ENCODE assay signal across 8 cellular contexts in genomic region chr10:130127612-130128607, GRCh38. TPM values are rescaled to one million over a fixed set of nuclear protein-coding genes. Genes with fewer than 3 reads are reported as not detected.
DNase-seq lines count a peak whose midpoint lies in the region; ATAC-seq, FAIRE-seq and TF ChIP-seq lines count a peak whose summit lies in the region.

No MANE protein-coding gene starts in this region.

- H3K4me3 ChIP-seq in AG04450 (ENCODE audit: low read depth, low read length) (no peak overlapping the region), cardiac fibroblast (replicated peaks in 1 of 2; ENCODE audit: low read depth in 2 of 2, low read length in 2 of 2) (no peak overlapping the region)

- H3K27ac ChIP-seq in AG04450 (ENCODE audit: low read depth, low read length), result peak overlapping the region; percentile 11

- peak; percentile 13 for FAIRE-seq in islet of Langerhans (lab: Jason Lieb, UNC)

- in situ Hi-C loops in GM13976 (cut with MboI; ENCODE audit: low sequenced_read_pairs, unreplicated experiment), result no loop called here

- ATAC-seq in HG02623 (IDR thresholded peaks at IDR 0.05; ENCODE audit: unreplicated experiment), result peak; percentile 98

- no peaks in the 10 kb centered on the region; the same call in 1 of the 2 replicates for H3K9me3 ChIP-seq in AG04450 (ENCODE audit: control insufficient read depth, insufficient read depth, low read length)

- DNase-seq in AG04450 (ENCODE audit: low read depth, low spot score), result peak; percentile 33
- DNase-seq in GM13976 (ENCODE audit: low spot score), result peak; percentile 83
- DNase-seq in NAMALWA (ENCODE audit: low spot score), result peak; percentile 78
- DNase-seq in T-helper 2 cell, result peak in 4 of 5 experiments; percentile 32 to 84 (median 40)
- peak; percentile 75 to 77 for DNase-seq in cardiac fibroblast (ENCODE audit: low read depth in 2 of 2)
- peak; percentile 26 to 37 for DNase-seq in stimulated activated CD4-positive, alpha-beta T cell treated with anti-CD3 and anti-CD28 coated beads, Interleukin-1b, Interleukin-23, amount 100 ng/mL, for 4 hours (ENCODE audit: low read depth in 2 of 2)

- POLR2A ChIA-PET in AG04450 (lab: Yijun Ruan, JAX), result interaction anchor here (0.7 to 2.5 kb wide), 2 partner anchors 9 to 17 kb away, joined by 3 to 11 read pairs; partner anchors contain the start of gene C10orf143

- CTCF ChIA-PET in AG04450 (lab: Charles Lee), result interaction anchor here (0.5 to 2.6 kb wide), 28 partner anchors 8 to 1895 kb away, joined by 3 to 59 read pairs (median 4); partner anchors contain the start of genes C10orf143 and GLRX3

- peak; percentile 98 for TF ChIP-seq CTCF in AG04450 (IDR thresholded peaks at IDR 0.05; ENCODE audit: low read depth, low read length)
- TF ChIP-seq CTCF in GM13976 (IDR thresholded peaks at IDR 0.05; ENCODE audit: borderline replicate concordance, control extremely low read depth, extremely low read depth, insufficient read depth, missing control alignments), result peak; percentile 63
- TF ChIP-seq CTCF in cardiac fibroblast (IDR thresholded peaks at IDR 0.05; ENCODE audit: low read depth, low read length), result peak; percentile 87

- peaks cover 14% of the 10 kb centered on the region for H3K27me3 ChIP-seq in AG04450 (ENCODE audit: control insufficient read depth, insufficient read depth, low read length)

RNA-seq across cellular contexts. Expression of gene GLRX3, which starts 8.3 kb away (rescaled TPM):
- 91.0 and 126 TPM in 2 replicates for polyA plus RNA-seq in AG04450 (2011; rRNA removed)
- polyA minus RNA-seq in AG04450 (2011; rRNA and poly(A)+ RNA removed), result 12.6 and 24.4 TPM in 2 replicates

RNA-seq across cellular contexts. Expression of gene C10orf143, which starts 17.3 kb away (rescaled TPM):
- polyA plus RNA-seq in AG04450 (2011; rRNA removed), result 1.7 and 1.9 TPM in 2 replicates
- 0.18 and 1.00 TPM in 2 replicates for polyA minus RNA-seq in AG04450 (2011; rRNA and poly(A)+ RNA removed)

Comparison
In these comparisons a context has a peak if more than half of its experiments do, and no peak if none do; other contexts are left out.
1. DNase-seq: peak in every context shown above with its lines; median percentile 83 in GM13976; 78 in NAMALWA; 76 in cardiac fibroblast; 40 in T-helper 2 cell; 33 in AG04450; 32 in stimulated activated CD4-positive, alpha-beta T cell treated with anti-CD3 and anti-CD28 coated beads, Interleukin-1b, Interleukin-23, amount 100 ng/mL, for 4 hours.